ENCODE assay signal across 13 cellular contexts in genomic region chr12:92096346-92097136, GRCh38. TPM values are rescaled to one million over a fixed set of nuclear protein-coding genes. Genes with fewer than 3 reads are reported as not detected.
A peak's percentile ranks its signal among the peaks of the same experiment; 100 is the strongest.
DNase-seq lines count a peak whose midpoint lies in the region; ATAC-seq and TF ChIP-seq lines count a peak whose summit lies in the region.
"Had no signal": no experiment of that assay in that cellular context is flagged by ENCODE, and none has a peak within 500 bp of the region (broad histone marks: within the 10 kb centered on the region; RNA-seq: fewer than 3 reads in every experiment).

No MANE protein-coding gene starts in this region.

- H3K27ac Mint-ChIP-seq in CD4-positive, CD25-positive, alpha-beta regulatory T cell = peak overlapping the region; percentile 42 to 47 (median 46)
- H3K27ac Mint-ChIP-seq in activated T-helper 2 cell treated with anti-CD3 and anti-CD28 coated beads, Interferon-gamma antibody, Interleukin-2, Interleukin-4, amounts not matched to agents 10 μg/mL and 5 μg/mL and 100 μg/mL, durations not matched to agents 14 hours and 24 hours and 36 hours = peak overlapping the region; percentile 42

- peak in 1 of 3 donors; percentile 47 for DNase-seq in CD4-positive, CD25-positive, alpha-beta regulatory T cell
- DNase-seq in GM12865 (ENCODE audit: low read depth) (peak; percentile 18), fibroblast of mammary gland (ENCODE audit: low read depth) (peak; percentile 17), T-helper 9 cell (no peak), upper lobe of right lung (no peak)
- DNase-seq in activated T-helper 2 cell treated with anti-CD3 and anti-CD28 coated beads, Interferon-gamma antibody, Interleukin-2, Interleukin-4, amounts not matched to agents 10 μg/mL and 5 μg/mL and 100 μg/mL, durations not matched to agents 14 hours and 24 hours and 36 hours (ENCODE audit: low spot score) = no peak
- DNase-seq: DMS79 treated with DMSO at 0.1 percent for 48 hours; heart right ventricle; NCI-H1092; stimulated activated CD4-positive, alpha-beta T cell treated with anti-CD3 and anti-CD28 coated beads, Interleukin-2, amount 100 ng/mL, for 24 hours had no signal

- intact Hi-C loops in activated T-helper 2 cell treated with anti-CD3 and anti-CD28 coated beads, Interferon-gamma antibody, Interleukin-2, Interleukin-4, amounts not matched to agents 10 μg/mL and 5 μg/mL and 100 μg/mL, durations not matched to agents 14 hours and 24 hours and 36 hours (cut with micrococcal nuclease) = no loop called here
- intact Hi-C loops in upper lobe of right lung (cut with DNase I) = no loop called here

- H3K4me3 ChIP-seq in CD4-positive, CD25-positive, alpha-beta regulatory T cell (ENCODE audit: low read depth, low read length) = peak overlapping the region; percentile 34
- H3K4me3 ChIP-seq in GM12865 (ENCODE audit: low read depth, low read length) (no peak overlapping the region), fibroblast of mammary gland (ENCODE audit: control insufficient read depth, low read depth, low read length) (no peak overlapping the region), upper lobe of right lung (no peak overlapping the region)
- H3K4me3 ChIP-seq: BLaER1 treated with 17β-estradiol and CSF1 and Interleukin-3, amounts not matched to agents 10 nM and 100 nM; heart right ventricle had no signal

- no peaks in the 10 kb centered on the region for H3K27me3 ChIP-seq in CD4-positive, CD25-positive, alpha-beta regulatory T cell (ENCODE audit: control insufficient read depth, insufficient read depth, low read length)
- H3K27me3 ChIP-seq in upper lobe of right lung = no peaks in the 10 kb centered on the region
- H3K27me3 ChIP-seq: BLaER1 treated with 17β-estradiol and CSF1 and Interleukin-3, amounts not matched to agents 10 nM and 100 nM; heart right ventricle had no signal

- peaks cover 16 to 54% (median 47%) of the 10 kb centered on the region in 4 donors for H3K4me1 Mint-ChIP-seq in CD4-positive, CD25-positive, alpha-beta regulatory T cell
- H3K4me1 Mint-ChIP-seq in activated T-helper 2 cell treated with anti-CD3 and anti-CD28 coated beads, Interferon-gamma antibody, Interleukin-2, Interleukin-4, amounts not matched to agents 10 μg/mL and 5 μg/mL and 100 μg/mL, durations not matched to agents 14 hours and 24 hours and 36 hours (ENCODE audit: low read depth) = peaks cover 22% of the 10 kb centered on the region

- H3K4me3 Mint-ChIP-seq in CD4-positive, CD25-positive, alpha-beta regulatory T cell = peak overlapping the region; percentile 0 to 57 (median 22)
- H3K4me3 Mint-ChIP-seq in activated T-helper 2 cell treated with anti-CD3 and anti-CD28 coated beads, Interferon-gamma antibody, Interleukin-2, Interleukin-4, amounts not matched to agents 10 μg/mL and 5 μg/mL and 100 μg/mL, durations not matched to agents 14 hours and 24 hours and 36 hours (ENCODE audit: low read depth) = no peak overlapping the region

- H3K9me3 Mint-ChIP-seq in CD4-positive, CD25-positive, alpha-beta regulatory T cell = peaks cover 2 to 18% (median 7%) of the 10 kb centered on the region in 7 donors
- peaks cover 19% of the 10 kb centered on the region for H3K9me3 Mint-ChIP-seq in activated T-helper 2 cell treated with anti-CD3 and anti-CD28 coated beads, Interferon-gamma antibody, Interleukin-2, Interleukin-4, amounts not matched to agents 10 μg/mL and 5 μg/mL and 100 μg/mL, durations not matched to agents 14 hours and 24 hours and 36 hours

- no peak overlapping the region for H3K27ac ChIP-seq in CD4-positive, CD25-positive, alpha-beta regulatory T cell (ENCODE audit: insufficient read depth, low read length, poor library complexity, severe bottlenecking)
- no peak overlapping the region for H3K27ac ChIP-seq in upper lobe of right lung
- H3K27ac ChIP-seq: BLaER1 treated with 17β-estradiol and CSF1 and Interleukin-3, amounts not matched to agents 10 nM and 100 nM; heart right ventricle had no signal

- peaks cover 0 to 11% of the 10 kb centered on the region in 2 experiments for H3K9me3 ChIP-seq in CD4-positive, CD25-positive, alpha-beta regulatory T cell (ENCODE audit: control insufficient read depth in 2 of 2, low read length in 2 of 2)
- H3K9me3 ChIP-seq in upper lobe of right lung = no peaks in the 10 kb centered on the region
- H3K9me3 ChIP-seq: heart right ventricle had no signal

- H3K27me3 Mint-ChIP-seq in CD4-positive, CD25-positive, alpha-beta regulatory T cell = no peaks in the 10 kb centered on the region
- no peaks in the 10 kb centered on the region for H3K27me3 Mint-ChIP-seq in activated T-helper 2 cell treated with anti-CD3 and anti-CD28 coated beads, Interferon-gamma antibody, Interleukin-2, Interleukin-4, amounts not matched to agents 10 μg/mL and 5 μg/mL and 100 μg/mL, durations not matched to agents 14 hours and 24 hours and 36 hours (ENCODE audit: low read depth)

- peak; percentile 37 to 73 for ATAC-seq in CD4-positive, CD25-positive, alpha-beta regulatory T cell (ENCODE audit: low read depth in 2 of 2)
- ATAC-seq in GM18519 (IDR thresholded peaks at IDR 0.05; ENCODE audit: low FRiP score, unreplicated experiment) = no peak
- no peak for ATAC-seq in upper lobe of right lung
- ATAC-seq in GM21619 (IDR thresholded peaks at IDR 0.05; ENCODE audit: unreplicated experiment) = no peak
- ATAC-seq: heart right ventricle had no signal

- TF ChIP-seq CTCF in GM12865 (IDR thresholded peaks at IDR 0.05; ENCODE audit: insufficient read depth, low read depth, low read length, missing control alignments) = no peak
- no peak for TF ChIP-seq CTCF in fibroblast of mammary gland (conservative IDR thresholded peaks at IDR 0.05; ENCODE audit: control insufficient read depth, insufficient read depth, low read depth, low read length)
- TF ChIP-seq CTCF in upper lobe of right lung (IDR thresholded peaks at IDR 0.05) = no peak

- peaks cover 31% of the 10 kb centered on the region for H3K4me1 ChIP-seq in CD4-positive, CD25-positive, alpha-beta regulatory T cell (ENCODE audit: control insufficient read depth, insufficient read depth, low read length, poor library complexity, severe bottlenecking)
- peaks cover 3% of the 10 kb centered on the region for H3K4me1 ChIP-seq in upper lobe of right lung

- H3K36me3 ChIP-seq in CD4-positive, CD25-positive, alpha-beta regulatory T cell (ENCODE audit: control insufficient read depth, insufficient read depth, low read length) = no peaks in the 10 kb centered on the region
- no peaks in the 10 kb centered on the region for H3K36me3 ChIP-seq in upper lobe of right lung
- H3K36me3 ChIP-seq: BLaER1 treated with 17β-estradiol and CSF1 and Interleukin-3, amounts not matched to agents 10 nM and 100 nM; heart right ventricle had no signal

- H3K36me3 Mint-ChIP-seq in CD4-positive, CD25-positive, alpha-beta regulatory T cell = peaks cover 14% of the 10 kb centered on the region
- peaks cover 15% of the 10 kb centered on the region for H3K36me3 Mint-ChIP-seq in activated T-helper 2 cell treated with anti-CD3 and anti-CD28 coated beads, Interferon-gamma antibody, Interleukin-2, Interleukin-4, amounts not matched to agents 10 μg/mL and 5 μg/mL and 100 μg/mL, durations not matched to agents 14 hours and 24 hours and 36 hours (ENCODE audit: low read depth)

RNA-seq across cellular contexts. Expression of gene BTG1, which starts 49.1 kb away (rescaled TPM):
- total RNA-seq in CD4-positive, CD25-positive, alpha-beta regulatory T cell = 1,342 TPM
- polyA plus RNA-seq in CD4-positive, CD25-positive, alpha-beta regulatory T cell = 100 to 1,000 TPM; 509 to 939 (median 769) TPM
- 67.8 and 71.7 TPM in 2 replicates for total RNA-seq in activated T-helper 2 cell treated with anti-CD3 and anti-CD28 coated beads, Interferon-gamma antibody, Interleukin-2, Interleukin-4, amounts not matched to agents 10 μg/mL and 5 μg/mL and 100 μg/mL, durations not matched to agents 14 hours and 24 hours and 36 hours
- 163 TPM for total RNA-seq in upper lobe of right lung

Comparison
In these comparisons a context has a peak if more than half of its experiments do, and no peak if none do; other contexts are left out.
1. ATAC-seq: peak in CD4-positive, CD25-positive, alpha-beta regulatory T cell (2 of 2); none in GM18519 (single experiment), upper lobe of right lung (single experiment) and GM21619 (single experiment).
2. DNase-seq: peak in GM12865 (single experiment) and fibroblast of mammary gland (single experiment); none in activated T-helper 2 cell treated with anti-CD3 and anti-CD28 coated beads, Interferon-gamma antibody, Interleukin-2, Interleukin-4, amounts not matched to agents 10 μg/mL and 5 μg/mL and 100 μg/mL, durations not matched to agents 14 hours and 24 hours and 36 hours (single experiment), T-helper 9 cell (single experiment) and upper lobe of right lung (single experiment).